ENCODE assay signal across 22 cellular contexts in the genomic region with DNA sequence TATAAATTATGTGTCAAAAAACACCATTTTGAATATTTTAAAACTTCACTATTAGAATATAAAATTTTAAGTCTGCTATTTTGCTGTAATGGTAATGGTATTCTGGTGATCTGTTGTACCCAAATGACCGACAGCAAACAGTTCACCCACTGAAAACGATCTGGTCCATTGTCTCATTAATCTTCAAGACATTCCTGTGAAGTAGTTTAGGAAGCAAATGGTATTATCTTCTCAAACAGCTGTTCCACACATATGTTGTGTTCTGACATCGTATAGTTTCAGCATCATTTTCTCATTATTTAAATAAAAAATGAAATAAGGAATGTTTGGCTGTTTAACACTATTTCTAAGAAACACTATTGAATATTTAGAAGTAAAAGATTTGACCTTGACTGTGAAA.
DNase-seq lines count a peak whose midpoint lies in the region; ATAC-seq, FAIRE-seq and TF ChIP-seq lines count a peak whose summit lies in the region.
"Had no signal": no experiment of that assay in that cellular context is flagged by ENCODE, and none has a peak within 500 bp of the region (broad histone marks: within the 10 kb centered on the region; RNA-seq: fewer than 3 reads in every experiment).

No MANE protein-coding gene starts in this region.

- H3K4me1 Mint-ChIP-seq in progenitor cell of endocrine pancreas (ENCODE audit: low read depth) = peaks cover 4% of the 10 kb centered on the region
- H3K4me1 Mint-ChIP-seq: CD4-positive, CD25-positive, alpha-beta regulatory T cell; CD8-positive, alpha-beta memory T cell had no signal

- no peaks in the 10 kb centered on the region for H3K27me3 ChIP-seq in K562 (ENCODE audit: control insufficient read depth in 2 of 2, insufficient read depth in 2 of 2, low read length in 2 of 2)
- H3K27me3 ChIP-seq in mesendoderm (ENCODE audit: insufficient read depth, low read length, poor library complexity) = no peaks in the 10 kb centered on the region
- H3K27me3 ChIP-seq: BE2C, BLaER1 had no signal

- H3K79me2 ChIP-seq in K562 (ENCODE audit: control insufficient read depth, insufficient read depth, low read length) (no peaks in the 10 kb centered on the region), mesendoderm (ENCODE audit: control insufficient read depth, insufficient read depth, low read length) (peaks cover 17% of the 10 kb centered on the region)

- POLR2A ChIA-PET in K562 (lab: Yijun Ruan, JAX) = interaction anchor here (0.7 kb wide), 1 partner anchor 59 kb away, joined by 3 read pairs; no protein-coding TSS in a partner anchor

- H3K9ac ChIP-seq in K562 (ENCODE audit: insufficient read depth in 1 of 2, low read depth in 2 of 2, low read length in 2 of 2) (no peak overlapping the region), mesendoderm (ENCODE audit: low read length) (no peak overlapping the region)
- H3K9ac ChIP-seq: BLaER1 had no signal

- no peaks in the 10 kb centered on the region for H3K27me3 Mint-ChIP-seq in progenitor cell of endocrine pancreas
- H3K27me3 Mint-ChIP-seq: CD4-positive, alpha-beta memory T cell had no signal

- no peak for TF ChIP-seq RAD21 in K562 (CRISPR knock-in tag; conservative IDR thresholded peaks at IDR 0.05 in 1 of 2, IDR thresholded peaks at IDR 0.05 in 1 of 2)

- H2BK5ac ChIP-seq in mesendoderm (ENCODE audit: low read length) = no peak overlapping the region

- no peak for TF ChIP-seq CTCF in K562 (IDR thresholded peaks at IDR 0.05 in 2 of 3, conservative IDR thresholded peaks at IDR 0.05 in 1 of 3; ENCODE audit: insufficient read depth in 2 of 3, low read depth in 1 of 3, low read length in 3 of 3)
- TF ChIP-seq CTCF in progenitor cell of endocrine pancreas (IDR thresholded peaks at IDR 0.05; ENCODE audit: unreplicated experiment) = no peak

- no peaks in the 10 kb centered on the region for H3K9me3 Mint-ChIP-seq in progenitor cell of endocrine pancreas (ENCODE audit: low read depth)
- H3K9me3 Mint-ChIP-seq: CD4-positive, alpha-beta memory T cell; CD8-positive, alpha-beta memory T cell had no signal

- CTCF ChIA-PET in K562 (lab: Yijun Ruan, JAX; ENCODE audit: low intra/inter-chr PET ratio) = no interaction called here

- in situ Hi-C loops in K562 (cut with MboI) = no loop called here

- H4K20me1 ChIP-seq in K562 (replicated peaks; ENCODE audit: control insufficient read depth, insufficient read depth, low read length) = peaks cover 4% of the 10 kb centered on the region; the same call in 1 of the 2 replicates
- H4K20me1 ChIP-seq: BLaER1 had no signal

- no peak for TF ChIP-seq POLR2A in K562 (conservative IDR thresholded peaks at IDR 0.05)

- H3K79me1 ChIP-seq in mesendoderm (ENCODE audit: low read length) = peaks cover 18% of the 10 kb centered on the region

- no peaks in the 10 kb centered on the region; the same call in 2 of the 3 replicates for H3K36me3 ChIP-seq in K562 (ENCODE audit: control insufficient read depth, insufficient read depth, low read length)
- no peaks in the 10 kb centered on the region for H3K36me3 ChIP-seq in mesendoderm (ENCODE audit: control insufficient read depth, insufficient read depth, low read length)
- H3K36me3 ChIP-seq: BE2C, BLaER1 had no signal

- H2AFZ ChIP-seq in K562 (ENCODE audit: low read depth, low read length) = no peak overlapping the region

- H3K9me3 ChIP-seq in K562 (replicated peaks; ENCODE audit: control insufficient read depth, insufficient read depth, low read depth, low read length) = no peaks in the 10 kb centered on the region
- H3K9me3 ChIP-seq: BE2C, BLaER1 had no signal

- H3K27ac ChIP-seq in K562 (ENCODE audit: extremely low read depth, low read depth, low read length) (no peak overlapping the region), mesendoderm (ENCODE audit: low read depth, low read length) (no peak overlapping the region)
- H3K27ac ChIP-seq: BLaER1 had no signal

- peak; percentile 74 for DNase-seq in NCI-H82 (lab: John Stamatoyannopoulos, UW)
- DNase-seq in K562 (ENCODE audit: extremely low read depth in 1 of 4, low spot score in 3 of 4) = no peak
- peak; percentile 45 for DNase-seq in mesendoderm
- DNase-seq in cardiac septum (ENCODE audit: low spot score) = no peak
- no peak for DNase-seq in activated CD4-positive, alpha-beta T cell treated with anti-CD3 and anti-CD28 coated beads for 1 hour
- DNase-seq in progenitor cell of endocrine pancreas (ENCODE audit: low spot score, unreplicated experiment) = no peak
- no peak for DNase-seq in NCI-H1436 treated with DMSO at 0.1 percent for 48 hours (lab: John Stamatoyannopoulos, UW)
- DNase-seq: 8988T; ACHN; BE2C; C1 segment of cervical spinal cord; CD4-positive, alpha-beta memory T cell; CD4-positive, CD25-positive, alpha-beta regulatory T cell; CD8-positive, alpha-beta memory T cell; COR-L47; DMS79 treated with DMSO at 0.1 percent for 48 hours; GF-D8 had no signal

- no peak overlapping the region for H3K4ac ChIP-seq in mesendoderm (ENCODE audit: low read depth, low read length)

- H3K18ac ChIP-seq in mesendoderm (ENCODE audit: low read length) = no peak overlapping the region

- no peak overlapping the region for H4K8ac ChIP-seq in mesendoderm (ENCODE audit: low read depth, low read length)

- no peak overlapping the region for H3K27ac Mint-ChIP-seq in progenitor cell of endocrine pancreas
- H3K27ac Mint-ChIP-seq: CD4-positive, CD25-positive, alpha-beta regulatory T cell had no signal

- H3K56ac ChIP-seq in mesendoderm (ENCODE audit: low read length) = no peak overlapping the region

- no peaks in the 10 kb centered on the region; a peak in 2 of 5 replicates for H3K4me1 ChIP-seq in K562 (replicated peaks in 1 of 2; ENCODE audit: control insufficient read depth in 2 of 2, insufficient read depth in 2 of 2, low read length in 2 of 2)
- H3K4me1 ChIP-seq in mesendoderm (ENCODE audit: control insufficient read depth, low read depth, low read length) = no peaks in the 10 kb centered on the region

- H2BK120ac ChIP-seq in mesendoderm (ENCODE audit: low read depth, low read length) = no peak overlapping the region

- H3K9me1 ChIP-seq in K562 (ENCODE audit: control insufficient read depth, insufficient read depth, low read length) = no peaks in the 10 kb centered on the region

- H3K4me2 ChIP-seq in K562 (ENCODE audit: insufficient read depth, low read length) (no peak overlapping the region), mesendoderm (ENCODE audit: low read length) (no peak overlapping the region)
- H3K4me2 ChIP-seq: BLaER1 had no signal

- H3K4me3 Mint-ChIP-seq in progenitor cell of endocrine pancreas (ENCODE audit: low read depth) = no peak overlapping the region
- H3K4me3 Mint-ChIP-seq: CD14-positive monocyte; CD4-positive, alpha-beta memory T cell; CD4-positive, CD25-positive, alpha-beta regulatory T cell; CD8-positive, alpha-beta memory T cell had no signal

- ATAC-seq in K562 = no peak

- intact Hi-C loops in K562 (cut with micrococcal nuclease) (no loop called here), cardiac septum (cut with DNase I) (no loop called here)

- no peak overlapping the region for H4K5ac ChIP-seq in mesendoderm (ENCODE audit: low read length)

- H2AK5ac ChIP-seq in mesendoderm (ENCODE audit: low read length) = no peak overlapping the region

- peaks cover 2% of the 10 kb centered on the region for H3K36me3 Mint-ChIP-seq in progenitor cell of endocrine pancreas (ENCODE audit: insufficient read depth)
- H3K36me3 Mint-ChIP-seq: CD4-positive, alpha-beta memory T cell; CD4-positive, CD25-positive, alpha-beta regulatory T cell; CD8-positive, alpha-beta memory T cell had no signal

- TF ChIP-seq EP300 in K562 (IDR thresholded peaks at IDR 0.05; ENCODE audit: low read length) = no peak

- no peak for FAIRE-seq in K562 (lab: Jason Lieb, UNC)
- FAIRE-seq: A204.1, G401.6, GM12891 had no signal

- 19% methylated on average over 3 of the region's 3 CpGs for WGBS in K562 (ENCODE audit: insufficient coverage, low coverage, missing lambda C conversion rate)
- no CpG with 5 or more reads among the region's 3 CpGs for WGBS in mesendoderm (ENCODE audit: extremely low coverage, insufficient coverage, low lambda C conversion rate)

- H3K23ac ChIP-seq in mesendoderm (ENCODE audit: low read length) = no peak overlapping the region

- BruUV-seq in K562 (replicated peaks; lab: Mats Ljungman, UMichigan) = no TSS peak

- H2BK15ac ChIP-seq in mesendoderm (replicated peaks; ENCODE audit: low read depth) = no peak overlapping the region

- H3K4me3 ChIP-seq in K562 = no peak overlapping the region
- no peak overlapping the region for H3K4me3 ChIP-seq in mesendoderm (ENCODE audit: low read length)
- H3K4me3 ChIP-seq: BLaER1 had no signal

TF ChIP-seq in K562, 482 proteins besides CTCF, POLR2A, EP300 and RAD21 (continues in another document):
- TF ChIP-seq TSHZ1 (CRISPR knock-in tag; IDR thresholded peaks at IDR 0.05) = no peak
- TF ChIP-seq ATF3 (IDR thresholded peaks at IDR 0.05) = no peak
- TF ChIP-seq ATF3 (CRISPR knock-in tag; conservative IDR thresholded peaks at IDR 0.05) = no peak

Comparison
In these comparisons a context has a peak if more than half of its experiments do, and no peak if none do; other contexts are left out.
1. DNase-seq: peak in NCI-H82 (single experiment) and mesendoderm (single experiment); none in K562 (0 of 4), cardiac septum (single experiment), activated CD4-positive, alpha-beta T cell treated with anti-CD3 and anti-CD28 coated beads for 1 hour (single experiment), progenitor cell of endocrine pancreas (single experiment) and NCI-H1436 treated with DMSO at 0.1 percent for 48 hours (single experiment).